In the genomic region with DNA sequence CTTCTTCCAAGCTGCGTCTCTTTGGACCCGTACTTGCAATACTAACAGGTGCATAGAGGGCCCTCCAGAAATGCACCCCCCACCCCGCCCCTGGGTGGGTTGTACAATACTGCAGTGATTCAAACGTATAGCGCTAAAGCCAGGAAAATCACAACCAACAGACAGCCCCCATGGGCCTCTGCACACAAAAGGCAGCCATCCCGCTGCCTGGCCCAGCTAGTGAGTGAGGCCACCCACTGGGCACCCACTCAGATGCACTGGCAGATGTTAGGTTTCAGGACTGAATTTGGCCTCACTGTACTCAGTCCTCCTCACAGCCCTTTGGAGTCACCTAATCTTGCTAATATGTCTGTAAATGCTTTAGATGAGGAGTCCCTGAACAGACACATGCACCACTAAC, we compare ENCODE assay signal across 27 cellular contexts.
"Had no signal": no experiment of that assay in that cellular context is flagged by ENCODE, and none has a peak within 500 bp of the region (broad histone marks: within the 10 kb centered on the region; RNA-seq: fewer than 3 reads in every experiment).

No MANE protein-coding gene starts in this region.

- H3K27ac ChIP-seq: brain microvascular endothelial cell, cardiac muscle cell, KMS-11, SK-N-MC had no signal

- H3K4me3 Mint-ChIP-seq: activated B cell treated with CpG ODN at 0.5 μM for 24 hours; activated CD4-positive, alpha-beta T cell treated with anti-CD3 and anti-CD28 coated beads, Interleukin-2, amount 10 ng/mL, durations not matched to agents 24 days and 14 days; activated naive CD4-positive, alpha-beta T cell treated with anti-CD3 and anti-CD28 coated beads for 36 hours; activated naive CD8-positive, alpha-beta T cell; activated T-helper 17 cell treated with anti-CD3 and anti-CD28 coated beads, Interleukin-2, amount 50 U/mL, for 72 hours; T-cell had no signal

- H3K9ac ChIP-seq: KMS-11 had no signal

- ATAC-seq: activated T-helper 17 cell treated with anti-CD3 and anti-CD28 coated beads, Interleukin-2, amount 50 U/mL, for 72 hours; HepG2; Panc1; Right ventricle myocardium inferior; T-cell had no signal

- H3K4me3 ChIP-seq: cardiac muscle cell, SK-N-MC had no signal

- H3K4me2 ChIP-seq: KMS-11 had no signal

- H3K27me3 ChIP-seq: brain microvascular endothelial cell, cardiac muscle cell had no signal

- H3K9me3 Mint-ChIP-seq: activated B cell treated with CpG ODN at 0.5 μM for 24 hours; activated CD4-positive, alpha-beta T cell treated with anti-CD3 and anti-CD28 coated beads, Interleukin-2, amount 10 ng/mL, durations not matched to agents 24 days and 14 days; activated naive CD4-positive, alpha-beta T cell treated with anti-CD3 and anti-CD28 coated beads for 36 hours; activated T-helper 17 cell treated with anti-CD3 and anti-CD28 coated beads, Interleukin-2, amount 50 U/mL, for 72 hours; T-cell had no signal

- DNase-seq: activated B cell treated with CpG ODN at 0.5 μM for 24 hours; activated CD4-positive, alpha-beta T cell treated with anti-CD3 and anti-CD28 coated beads for 1 hour; activated CD4-positive, alpha-beta T cell treated with anti-CD3 and anti-CD28 coated beads, Interleukin-2, amount 50 U/mL, for 48 hours; activated gamma-delta T cell; activated naive CD4-positive, alpha-beta T cell treated with anti-CD3 and anti-CD28 coated beads for 36 hours; activated T-cell treated with anti-CD3 and anti-CD28 coated beads for 4 hours; activated T-cell treated with anti-CD3 and anti-CD28 coated beads, Interleukin-2, amount 50 U/mL, for 48 hours; brain microvascular endothelial cell; NCI-H1092; NCI-H2029; NCI-H2107; NCI-H446 treated with DMSO at 0.1 percent for 48 hours; NCI-H524 treated with DMSO at 0.1 percent for 48 hours; OCI-M1; RPMI8226; T-cell; T-helper 2 cell; T1000 had no signal

- H3K27ac Mint-ChIP-seq: activated B cell treated with CpG ODN at 0.5 μM for 24 hours; activated CD4-positive, alpha-beta T cell treated with anti-CD3 and anti-CD28 coated beads, Interleukin-2, amount 10 ng/mL, durations not matched to agents 24 days and 14 days; activated naive CD4-positive, alpha-beta T cell treated with anti-CD3 and anti-CD28 coated beads for 36 hours; activated naive CD8-positive, alpha-beta T cell; activated T-helper 17 cell treated with anti-CD3 and anti-CD28 coated beads, Interleukin-2, amount 50 U/mL, for 72 hours; T-cell had no signal

- H3K36me3 Mint-ChIP-seq: activated naive CD8-positive, alpha-beta T cell; T-cell had no signal

- H3K36me3 ChIP-seq: brain microvascular endothelial cell, cardiac muscle cell had no signal

- H3K4me1 Mint-ChIP-seq: activated B cell treated with CpG ODN at 0.5 μM for 24 hours; activated CD4-positive, alpha-beta T cell treated with anti-CD3 and anti-CD28 coated beads, Interleukin-2, amount 10 ng/mL, durations not matched to agents 24 days and 14 days; activated T-helper 17 cell treated with anti-CD3 and anti-CD28 coated beads, Interleukin-2, amount 50 U/mL, for 72 hours; T-cell had no signal
